In genomic region chr12:131494141-131494733, GRCh38 we compare ENCODE assay signal across 22 cellular contexts.
"Had no signal": no experiment of that assay in that cellular context is flagged by ENCODE, and none has a peak within 500 bp of the region (broad histone marks: within the 10 kb centered on the region; RNA-seq: fewer than 3 reads in every experiment).

No MANE protein-coding gene starts in this region.

- H3K4me3 ChIP-seq: colonic mucosa, hepatocyte, psoas muscle, spleen, transverse colon had no signal

- H3K4me2 ChIP-seq: hepatocyte had no signal

- H3K36me3 Mint-ChIP-seq: mesothelial cell of epicardium; natural killer cell; stimulated activated naive B cell treated with anti-CD40 and anti-IgM and Interleukin-4, amounts not matched to agents 10 μg/mL and 1 μg/mL and 100 μg/mL, for 72 hours had no signal

- H3K27me3 ChIP-seq: colonic mucosa, foreskin keratinocyte, testis, transverse colon had no signal

- H3K4me1 Mint-ChIP-seq: mesothelial cell of epicardium, natural killer cell, neural crest cell had no signal

- H2AFZ ChIP-seq: hepatocyte had no signal

- H3K27me3 Mint-ChIP-seq: stimulated activated naive CD8-positive, alpha-beta T cell treated with anti-CD3 and anti-CD28 coated beads, Interleukin-15, amount 100 ng/mL, for 72 hours had no signal

- H3K4me3 Mint-ChIP-seq: mesothelial cell of epicardium; natural killer cell; neural crest cell; stimulated activated naive B cell treated with anti-CD40 and anti-IgM and Interleukin-4, amounts not matched to agents 10 μg/mL and 1 μg/mL and 100 μg/mL, for 72 hours; stimulated activated naive CD8-positive, alpha-beta T cell treated with anti-CD3 and anti-CD28 coated beads, Interleukin-15, amount 100 ng/mL, for 72 hours had no signal

- H3K4me1 ChIP-seq: colonic mucosa, foreskin keratinocyte, psoas muscle, spleen, testis, transverse colon had no signal

- H3K27ac ChIP-seq: colonic mucosa, foreskin keratinocyte, hepatocyte, psoas muscle, spleen, testis, transverse colon had no signal

- DNase-seq: colonic mucosa; dermis blood vessel endothelial cell; foreskin keratinocyte; head of caudate nucleus; left colon; natural killer cell; nucleus accumbens; psoas muscle; retina; spleen; stimulated activated CD4-positive, alpha-beta T cell treated with anti-CD3 and anti-CD28 coated beads, Interleukin-15, amount 100 ng/mL, for 24 hours; stimulated activated CD4-positive, alpha-beta T cell treated with anti-CD3 and anti-CD28 coated beads, Interleukin-1b, Interleukin-23, amount 100 ng/mL, for 48 hours; stimulated activated CD4-positive, alpha-beta T cell treated with anti-CD3 and anti-CD28 coated beads, Interleukin-4, amount 100 ng/mL, for 24 hours; stimulated activated naive B cell treated with anti-CD40 and anti-IgM and Interleukin-4, amounts not matched to agents 10 μg/mL and 1 μg/mL and 100 μg/mL, for 72 hours; stimulated activated naive CD8-positive, alpha-beta T cell treated with anti-CD3 and anti-CD28 coated beads, Interleukin-15, amount 100 ng/mL, for 72 hours; transverse colon had no signal

- FAIRE-seq: endothelial cell of umbilical vein had no signal

- H3K9me3 ChIP-seq: colonic mucosa, psoas muscle, spleen, testis, transverse colon had no signal

- H3K9me3 Mint-ChIP-seq: mesothelial cell of epicardium; natural killer cell; neural crest cell; stimulated activated naive B cell treated with anti-CD40 and anti-IgM and Interleukin-4, amounts not matched to agents 10 μg/mL and 1 μg/mL and 100 μg/mL, for 72 hours; stimulated activated naive CD8-positive, alpha-beta T cell treated with anti-CD3 and anti-CD28 coated beads, Interleukin-15, amount 100 ng/mL, for 72 hours had no signal

- ATAC-seq: foreskin keratinocyte; left colon; natural killer cell; psoas muscle; sciatic nerve; stimulated activated naive B cell treated with anti-CD40 and anti-IgM and Interleukin-4, amounts not matched to agents 10 μg/mL and 1 μg/mL and 100 μg/mL, for 72 hours; stimulated activated naive CD8-positive, alpha-beta T cell treated with anti-CD3 and anti-CD28 coated beads, Interleukin-15, amount 100 ng/mL, for 72 hours had no signal

- H3K79me2 ChIP-seq: hepatocyte had no signal

- H3K36me3 ChIP-seq: colonic mucosa, spleen, transverse colon had no signal

- H3K27ac Mint-ChIP-seq: mesothelial cell of epicardium; natural killer cell; stimulated activated naive B cell treated with anti-CD40 and anti-IgM and Interleukin-4, amounts not matched to agents 10 μg/mL and 1 μg/mL and 100 μg/mL, for 72 hours; stimulated activated naive CD8-positive, alpha-beta T cell treated with anti-CD3 and anti-CD28 coated beads, Interleukin-15, amount 100 ng/mL, for 72 hours had no signal
